ENCODE assay signal across 20 cellular contexts in the genomic region with DNA sequence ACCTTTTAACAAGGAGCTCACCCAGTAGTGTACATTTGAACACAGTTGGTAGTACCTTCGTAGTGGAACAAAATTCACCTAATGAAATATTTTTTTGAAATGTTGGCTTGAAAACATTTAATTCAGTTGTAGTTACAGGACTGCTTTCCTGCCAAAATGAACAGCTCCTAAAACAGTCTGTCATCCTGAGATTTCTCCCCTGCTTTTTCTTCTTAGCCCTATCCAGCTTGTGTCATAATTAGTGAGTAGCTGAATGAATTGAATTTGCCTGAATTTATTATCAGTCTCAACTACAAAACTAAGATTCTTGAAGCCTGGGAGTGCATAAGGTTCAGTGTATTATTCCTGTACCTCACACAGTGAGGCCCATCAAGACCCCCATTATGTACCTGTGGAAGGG.
DNase-seq lines count a peak whose midpoint lies in the region; ATAC-seq and TF ChIP-seq lines count a peak whose summit lies in the region.
"Had no signal": no experiment of that assay in that cellular context is flagged by ENCODE, and none has a peak within 500 bp of the region (broad histone marks: within the 10 kb centered on the region; RNA-seq: fewer than 3 reads in every experiment).

No MANE protein-coding gene starts in this region.

- DNase-seq in Right ventricle myocardium inferior (ENCODE audit: missing footprints) (no peak), Right ventricle myocardium superior (no peak), SK-N-MC (ENCODE audit: low read depth, low spot score) (no peak), sciatic nerve (ENCODE audit: low spot score) (no peak), brain microvascular endothelial cell (no peak)
- no peak for DNase-seq in activated CD8-positive, alpha-beta T cell treated with anti-CD3 and anti-CD28 coated beads for 36 hours
- DNase-seq: C1 segment of cervical spinal cord; CD4-positive, CD25-positive, alpha-beta regulatory T cell; CD8-positive, alpha-beta memory T cell; COR-L47; DMS153; DMS79; GF-D8; GOT3; H9 had no signal

- H3K9me3 Mint-ChIP-seq in activated CD8-positive, alpha-beta T cell treated with anti-CD3 and anti-CD28 coated beads for 36 hours, result no peaks in the 10 kb centered on the region
- H3K9me3 Mint-ChIP-seq: H9 had no signal

- no peaks in the 10 kb centered on the region for H3K36me3 Mint-ChIP-seq in activated CD8-positive, alpha-beta T cell treated with anti-CD3 and anti-CD28 coated beads for 36 hours (ENCODE audit: low read depth)
- H3K36me3 Mint-ChIP-seq: CD4-positive, CD25-positive, alpha-beta regulatory T cell; CD8-positive, alpha-beta memory T cell; IgD-negative memory B cell had no signal

- H3K9ac ChIP-seq in SK-N-MC (ENCODE audit: insufficient read length), result no peak overlapping the region

- CTCF ChIA-PET in activated CD8-positive, alpha-beta T cell treated with anti-CD3 and anti-CD28 coated beads for 36 hours (lab: Charles Lee), result no interaction called here

- no peaks in the 10 kb centered on the region for H3K27me3 Mint-ChIP-seq in activated CD8-positive, alpha-beta T cell treated with anti-CD3 and anti-CD28 coated beads for 36 hours
- H3K27me3 Mint-ChIP-seq: B cell; CD4-positive, CD25-positive, alpha-beta regulatory T cell; IgD-negative memory B cell had no signal

- H3K27ac Mint-ChIP-seq in activated CD8-positive, alpha-beta T cell treated with anti-CD3 and anti-CD28 coated beads for 36 hours, result no peak overlapping the region
- H3K27ac Mint-ChIP-seq: B cell; CD4-positive, CD25-positive, alpha-beta regulatory T cell; CD8-positive, alpha-beta memory T cell; H9; IgD-negative memory B cell had no signal

- no peak overlapping the region for H3K4me3 Mint-ChIP-seq in activated CD8-positive, alpha-beta T cell treated with anti-CD3 and anti-CD28 coated beads for 36 hours
- H3K4me3 Mint-ChIP-seq: B cell; CD4-positive, CD25-positive, alpha-beta regulatory T cell; CD8-positive, alpha-beta memory T cell; H9; IgD-negative memory B cell had no signal

- TF ChIP-seq CTCF in gastroesophageal sphincter (IDR thresholded peaks at IDR 0.05), result no peak
- no peak for TF ChIP-seq CTCF in brain microvascular endothelial cell (IDR thresholded peaks at IDR 0.05; ENCODE audit: low read depth, low read length, missing control alignments)
- TF ChIP-seq CTCF in activated CD8-positive, alpha-beta T cell treated with anti-CD3 and anti-CD28 coated beads for 36 hours (IDR thresholded peaks at IDR 0.05), result no peak

- no peak for TF ChIP-seq EP300 in gastroesophageal sphincter (IDR thresholded peaks at IDR 0.05)

- H3K27me3 ChIP-seq in gastroesophageal sphincter (no peaks in the 10 kb centered on the region), brain microvascular endothelial cell (replicated peaks) (no peaks in the 10 kb centered on the region)

- H3K36me3 ChIP-seq in SK-N-MC (ENCODE audit: insufficient read depth, low read length) (no peaks in the 10 kb centered on the region), gastroesophageal sphincter (no peaks in the 10 kb centered on the region), brain microvascular endothelial cell (replicated peaks) (no peaks in the 10 kb centered on the region)

- H3K9me3 ChIP-seq in SK-N-MC (ENCODE audit: low read depth, low read length) (no peaks in the 10 kb centered on the region), gastroesophageal sphincter (no peaks in the 10 kb centered on the region)

- ATAC-seq in Right ventricle myocardium inferior (peak; percentile 8), Right ventricle myocardium superior (ENCODE audit: poor library complexity) (no peak), gastroesophageal sphincter (no peak), sciatic nerve (peak; percentile 74), HG02852 (IDR thresholded peaks at IDR 0.05; ENCODE audit: unreplicated experiment) (no peak)
- no peak for ATAC-seq in activated CD8-positive, alpha-beta T cell treated with anti-CD3 and anti-CD28 coated beads for 36 hours
- ATAC-seq: HepG2 had no signal

- TF ChIP-seq POLR2A in gastroesophageal sphincter (IDR thresholded peaks at IDR 0.05), result no peak

- in situ Hi-C loops in brain microvascular endothelial cell (cut with HindIII; ENCODE audit: low pct_ligation_motif_present, low sequenced_read_pairs), result no loop called here

- WGBS in gastroesophageal sphincter (ENCODE audit: low coverage in 1 of 2), 2 donors, result 25 to 29% methylated on average over 1 of the region's 1 CpG

- H3K27ac ChIP-seq in SK-N-MC (peak overlapping the region; percentile 92; the same call in 1 of the 2 replicates), gastroesophageal sphincter (peak overlapping the region in 3 of 4 donors; percentile 54 to 67 (median 58)), brain microvascular endothelial cell (no peak overlapping the region)

- H3K4me3 ChIP-seq in SK-N-MC, result no peak overlapping the region; the same call in 1 of the 2 replicates
- H3K4me3 ChIP-seq in gastroesophageal sphincter, result no peak overlapping the region
- H3K4me3 ChIP-seq in brain microvascular endothelial cell (ENCODE audit: low read depth, low read length), result no peak overlapping the region

- POLR2A ChIA-PET in activated CD8-positive, alpha-beta T cell treated with anti-CD3 and anti-CD28 coated beads for 36 hours (lab: Charles Lee), result no interaction called here

- peaks cover 0 to 37% (median 0%) of the 10 kb centered on the region in 3 donors for H3K4me1 ChIP-seq in gastroesophageal sphincter

- H3K4me1 Mint-ChIP-seq in activated CD8-positive, alpha-beta T cell treated with anti-CD3 and anti-CD28 coated beads for 36 hours (ENCODE audit: low read depth), result no peaks in the 10 kb centered on the region
- H3K4me1 Mint-ChIP-seq: B cell; CD4-positive, CD25-positive, alpha-beta regulatory T cell; CD8-positive, alpha-beta memory T cell; H9; IgD-negative memory B cell had no signal

- intact Hi-C loops in Right ventricle myocardium inferior (cut with DNase I), result no loop called here
- intact Hi-C loops in Right ventricle myocardium superior (cut with DNase I), result no loop called here
- intact Hi-C loops in sciatic nerve (cut with DNase I), result no loop called here
- intact Hi-C loops in activated CD8-positive, alpha-beta T cell treated with anti-CD3 and anti-CD28 coated beads for 36 hours (cut with micrococcal nuclease), result no loop called here

Comparison
In these comparisons a context has a peak if more than half of its experiments do, and no peak if none do; other contexts are left out.
1. ATAC-seq: peak in Right ventricle myocardium inferior (single experiment) and sciatic nerve (single experiment); none in Right ventricle myocardium superior (single experiment), gastroesophageal sphincter (single experiment), HG02852 (single experiment) and activated CD8-positive, alpha-beta T cell treated with anti-CD3 and anti-CD28 coated beads for 36 hours (single experiment).